In the genomic region with DNA sequence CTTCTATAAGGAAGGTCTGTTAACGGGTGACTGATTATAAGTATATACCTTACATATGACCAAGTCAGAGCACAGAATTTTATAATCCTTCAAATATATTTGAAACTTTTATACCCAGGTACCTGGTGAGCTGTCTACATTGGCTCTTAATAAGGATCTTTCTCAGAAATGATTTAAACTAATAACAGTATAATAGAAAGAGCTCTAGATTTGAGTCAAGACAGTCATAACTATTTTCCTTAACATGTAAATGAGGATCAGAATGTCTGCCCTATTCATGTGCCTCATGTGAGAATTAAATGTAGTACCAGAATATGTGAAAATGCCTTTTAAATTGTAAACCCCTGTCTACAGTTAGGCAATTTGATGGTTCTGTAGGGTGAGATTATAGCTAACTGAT, we compare ENCODE assay signal across 18 cellular contexts.
"Had no signal": no experiment of that assay in that cellular context is flagged by ENCODE, and none has a peak within 500 bp of the region (broad histone marks: within the 10 kb centered on the region; RNA-seq: fewer than 3 reads in every experiment).

No MANE protein-coding gene starts in this region.

- DNase-seq: activated CD4-positive, alpha-beta T cell treated with anti-CD3 and anti-CD28 coated beads for 48 hours; activated CD4-positive, alpha-beta T cell treated with anti-CD3 and anti-CD28 coated beads, Interleukin-2, amount 50 U/mL, for 48 hours; activated CD8-positive, alpha-beta memory T cell treated with anti-CD3 and anti-CD28 coated beads, Interleukin-2, amount 10 ng/mL, durations not matched to agents 7 days and 5 days; activated T-cell treated with anti-CD3 and anti-CD28 coated beads, Interleukin-2, amount 50 U/mL, for 48 hours; cerebellar nuclear complex; Karpas-422; MM.1S; NCI-H1105; NCI-H1436 treated with DMSO at 0.1 percent for 48 hours; NCI-H187; NCI-H2081; NCI-H510A treated with DMSO at 0.1 percent for 48 hours; NCI-H69; PC-3; SIG-M5; T-helper 17 cell had no signal

- H3K27ac ChIP-seq: VCaP had no signal

- FAIRE-seq: colon had no signal

- ATAC-seq: activated CD8-positive, alpha-beta memory T cell treated with anti-CD3 and anti-CD28 coated beads, Interleukin-2, amount 10 ng/mL, durations not matched to agents 7 days and 5 days; PC-3; T-helper 17 cell had no signal
